Comparison of ENCODE assay signal across 8 cellular contexts in the genomic region with DNA sequence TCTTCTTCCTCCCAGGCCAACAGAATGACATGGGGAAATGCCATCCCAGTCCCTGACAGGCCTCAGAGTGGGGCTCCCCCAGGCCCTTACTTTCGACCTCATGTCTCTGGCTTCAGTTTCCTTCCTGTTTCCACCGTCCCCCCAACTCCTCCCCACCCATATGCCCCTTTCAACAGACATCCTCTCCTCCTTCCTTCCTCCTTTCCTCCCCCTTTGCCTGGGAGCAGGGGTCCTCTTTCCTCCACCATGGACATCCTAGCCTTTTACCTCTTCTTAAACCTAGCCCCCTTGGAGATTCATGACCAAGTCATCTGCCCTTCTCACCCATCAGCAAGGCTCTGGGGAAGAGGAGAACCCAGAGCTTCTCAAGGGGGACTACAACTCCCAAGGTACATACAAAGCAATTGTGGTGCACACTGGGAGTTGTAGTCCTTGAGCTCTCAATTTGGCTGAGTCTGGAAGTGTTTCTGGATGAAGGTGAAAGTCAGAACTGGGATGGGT. TPM values are rescaled to one million over a fixed set of nuclear protein-coding genes. Genes with fewer than 3 reads are reported as not detected.
DNase-seq lines count a peak whose midpoint lies in the region; ATAC-seq and TF ChIP-seq lines count a peak whose summit lies in the region.

No MANE protein-coding gene starts in this region.

- H3K4me1 ChIP-seq in KMS-11 (ENCODE audit: low read depth, poor library complexity, severe bottlenecking) (peaks cover 34% of the 10 kb centered on the region), gastroesophageal sphincter (peaks cover 3 to 76% (median 35%) of the 10 kb centered on the region in 3 donors)

- H3K4me3 ChIP-seq in KMS-11 (IDR thresholded peaks at IDR 0.05; ENCODE audit: insufficient read depth, low read depth, low read length): peak overlapping the region; percentile 33
- H3K4me3 ChIP-seq in gastroesophageal sphincter: no peak overlapping the region

- H3K36me3 Mint-ChIP-seq in activated CD4-positive, alpha-beta T cell treated with anti-CD3 and anti-CD28 coated beads, Interleukin-2, amount 10 ng/mL, durations not matched to agents 24 days and 14 days (ENCODE audit: low read depth): peaks cover 43% of the 10 kb centered on the region
- peaks cover 7% of the 10 kb centered on the region for H3K36me3 Mint-ChIP-seq in stimulated activated effector memory CD8-positive, alpha-beta T cell treated with anti-CD3 and anti-CD28 coated beads, Interleukin-12 subunit alpha, Interleukin-12 subunit beta, amount 100 ng/mL, for 72 hours

- DNase-seq in activated CD4-positive, alpha-beta T cell treated with anti-CD3 and anti-CD28 coated beads, Interleukin-2, amount 10 ng/mL, durations not matched to agents 24 days and 14 days: peak; percentile 85
- DNase-seq in stimulated activated effector memory CD8-positive, alpha-beta T cell treated with anti-CD3 and anti-CD28 coated beads, Interleukin-12 subunit alpha, Interleukin-12 subunit beta, amount 100 ng/mL, for 72 hours (ENCODE audit: low spot score in 2 of 2): no peak
- DNase-seq in NCI-H510A treated with DMSO at 0.1 percent for 48 hours (lab: John Stamatoyannopoulos, UW): no peak

- peaks cover 53% of the 10 kb centered on the region for H3K4me1 Mint-ChIP-seq in activated CD4-positive, alpha-beta T cell treated with anti-CD3 and anti-CD28 coated beads, Interleukin-2, amount 10 ng/mL, durations not matched to agents 24 days and 14 days
- peaks cover 70% of the 10 kb centered on the region for H3K4me1 Mint-ChIP-seq in stimulated activated effector memory CD8-positive, alpha-beta T cell treated with anti-CD3 and anti-CD28 coated beads, Interleukin-12 subunit alpha, Interleukin-12 subunit beta, amount 100 ng/mL, for 72 hours

- peak overlapping the region; percentile 96 for H3K27ac Mint-ChIP-seq in activated CD4-positive, alpha-beta T cell treated with anti-CD3 and anti-CD28 coated beads, Interleukin-2, amount 10 ng/mL, durations not matched to agents 24 days and 14 days
- H3K27ac Mint-ChIP-seq in stimulated activated effector memory CD8-positive, alpha-beta T cell treated with anti-CD3 and anti-CD28 coated beads, Interleukin-12 subunit alpha, Interleukin-12 subunit beta, amount 100 ng/mL, for 72 hours: peak overlapping the region; percentile 91

- no peaks in the 10 kb centered on the region for H3K27me3 ChIP-seq in KMS-11 (ENCODE audit: insufficient read depth, low read depth)
- H3K27me3 ChIP-seq in gastroesophageal sphincter: no peaks in the 10 kb centered on the region

- H3K79me2 ChIP-seq in KMS-11 (ENCODE audit: insufficient read depth, low read depth): peaks cover 60% of the 10 kb centered on the region

- H3K27ac ChIP-seq in C4-2B: peak overlapping the region; percentile 99
- H3K27ac ChIP-seq in KMS-11: peak overlapping the region; percentile 23; the same call in 1 of the 2 replicates
- H3K27ac ChIP-seq in gastroesophageal sphincter: peak overlapping the region in 3 of 4 donors; percentile 88 to 97 (median 97)

- no peaks in the 10 kb centered on the region for H3K27me3 Mint-ChIP-seq in activated CD4-positive, alpha-beta T cell treated with anti-CD3 and anti-CD28 coated beads, Interleukin-2, amount 10 ng/mL, durations not matched to agents 24 days and 14 days

- no peak overlapping the region for H3K9ac ChIP-seq in KMS-11

- H4K20me1 ChIP-seq in KMS-11 (ENCODE audit: insufficient read depth): no peaks in the 10 kb centered on the region

- TF ChIP-seq EP300 in gastroesophageal sphincter (IDR thresholded peaks at IDR 0.05): no peak

- H2AFZ ChIP-seq in KMS-11 (ENCODE audit: low read depth): no peak overlapping the region

- no peaks in the 10 kb centered on the region for H3K9me3 ChIP-seq in gastroesophageal sphincter

- no peak overlapping the region; the same call in 1 of the 2 replicates for H3K4me2 ChIP-seq in KMS-11

- peak overlapping the region; percentile 99 for H3K4me3 Mint-ChIP-seq in activated CD4-positive, alpha-beta T cell treated with anti-CD3 and anti-CD28 coated beads, Interleukin-2, amount 10 ng/mL, durations not matched to agents 24 days and 14 days
- peak overlapping the region; percentile 93 for H3K4me3 Mint-ChIP-seq in stimulated activated effector memory CD8-positive, alpha-beta T cell treated with anti-CD3 and anti-CD28 coated beads, Interleukin-12 subunit alpha, Interleukin-12 subunit beta, amount 100 ng/mL, for 72 hours

- WGBS in gastroesophageal sphincter (ENCODE audit: low coverage in 1 of 2), 2 donors: 40% methylated on average over 1 of the region's 2 CpGs; no CpG with 5 or more reads in 1 of the 2 donors

- intact Hi-C loops in activated CD4-positive, alpha-beta T cell treated with anti-CD3 and anti-CD28 coated beads, Interleukin-2, amount 10 ng/mL, durations not matched to agents 24 days and 14 days (cut with micrococcal nuclease): loop anchor here (5.0 kb wide), 1 partner anchor 259 kb away; no protein-coding TSS in a partner anchor

- no peak for TF ChIP-seq POLR2A in gastroesophageal sphincter (IDR thresholded peaks at IDR 0.05)

- H3K9me3 Mint-ChIP-seq in activated CD4-positive, alpha-beta T cell treated with anti-CD3 and anti-CD28 coated beads, Interleukin-2, amount 10 ng/mL, durations not matched to agents 24 days and 14 days: no peaks in the 10 kb centered on the region
- H3K9me3 Mint-ChIP-seq in stimulated activated effector memory CD8-positive, alpha-beta T cell treated with anti-CD3 and anti-CD28 coated beads, Interleukin-12 subunit alpha, Interleukin-12 subunit beta, amount 100 ng/mL, for 72 hours: no peaks in the 10 kb centered on the region

- ATAC-seq in gastroesophageal sphincter: no peak
- peak; percentile 24 for ATAC-seq in stimulated activated effector memory CD8-positive, alpha-beta T cell treated with anti-CD3 and anti-CD28 coated beads, Interleukin-12 subunit alpha, Interleukin-12 subunit beta, amount 100 ng/mL, for 72 hours
- ATAC-seq in GM18909 (IDR thresholded peaks at IDR 0.05; ENCODE audit: poor library complexity, unreplicated experiment): no peak
- ATAC-seq in GM21786 (IDR thresholded peaks at IDR 0.05; ENCODE audit: unreplicated experiment): no peak

- no peak for TF ChIP-seq CTCF in C4-2B (conservative IDR thresholded peaks at IDR 0.05)
- no peak for TF ChIP-seq CTCF in KMS-11 (conservative IDR thresholded peaks at IDR 0.05; ENCODE audit: low read depth, low read length)
- TF ChIP-seq CTCF in gastroesophageal sphincter (IDR thresholded peaks at IDR 0.05): no peak

- H3K36me3 ChIP-seq in KMS-11 (ENCODE audit: insufficient read depth): no peaks in the 10 kb centered on the region; the same call in 1 of the 2 replicates
- no peaks in the 10 kb centered on the region for H3K36me3 ChIP-seq in gastroesophageal sphincter

RNA-seq across cellular contexts. Expression of a gene that starts 4.0 kb away (rescaled TPM):
- 145 and 150 TPM in 2 replicates for total RNA-seq in activated CD4-positive, alpha-beta T cell treated with anti-CD3 and anti-CD28 coated beads, Interleukin-2, amount 10 ng/mL, durations not matched to agents 24 days and 14 days
- 10 to 100 TPM; 45.5 to 63.4 (median 49.5) TPM for total RNA-seq in gastroesophageal sphincter

RNA-seq across cellular contexts. Expression of a gene that starts 13.3 kb away (rescaled TPM):
- 0.79 and 1.4 TPM in 2 replicates for total RNA-seq in activated CD4-positive, alpha-beta T cell treated with anti-CD3 and anti-CD28 coated beads, Interleukin-2, amount 10 ng/mL, durations not matched to agents 24 days and 14 days
- not detected for total RNA-seq in gastroesophageal sphincter

RNA-seq across cellular contexts. Expression of a gene that starts 23.5 kb away (rescaled TPM):
- 69.9 and 71.8 TPM in 2 replicates for total RNA-seq in activated CD4-positive, alpha-beta T cell treated with anti-CD3 and anti-CD28 coated beads, Interleukin-2, amount 10 ng/mL, durations not matched to agents 24 days and 14 days
- 10 to 100 TPM; 12.8 to 23.5 (median 20.7) TPM for total RNA-seq in gastroesophageal sphincter

RNA-seq across cellular contexts. Expression of a gene that starts 26.9 kb away (rescaled TPM):
- 0.16 TPM in 1 of 2 replicates, not detected in the other for total RNA-seq in activated CD4-positive, alpha-beta T cell treated with anti-CD3 and anti-CD28 coated beads, Interleukin-2, amount 10 ng/mL, durations not matched to agents 24 days and 14 days
- total RNA-seq in gastroesophageal sphincter: under 1 TPM in 2 of 4 donors, not detected in 2; 0.35 to 0.54 TPM

RNA-seq across cellular contexts. Expression of a gene that starts 27.0 kb away (rescaled TPM):
- total RNA-seq in activated CD4-positive, alpha-beta T cell treated with anti-CD3 and anti-CD28 coated beads, Interleukin-2, amount 10 ng/mL, durations not matched to agents 24 days and 14 days: not detected in 2 replicates
- total RNA-seq in gastroesophageal sphincter: not detected

Comparison
In these comparisons a context has a peak if more than half of its experiments do, and no peak if none do; other contexts are left out.
1. H3K27ac ChIP-seq: peak in every context shown above with its lines; median percentile 99 in C4-2B; 97 in gastroesophageal sphincter; 23 in KMS-11.